Comparison of ENCODE assay signal across 15 cellular contexts in genomic region chr1:153526132-153526543, GRCh38. TPM values are rescaled to one million over a fixed set of nuclear protein-coding genes. Genes with fewer than 3 reads are reported as not detected.
DNase-seq lines count a peak whose midpoint lies in the region; ATAC-seq and TF ChIP-seq lines count a peak whose summit lies in the region.
"Had no signal": no experiment of that assay in that cellular context is flagged by ENCODE, and none has a peak within 500 bp of the region (broad histone marks: within the 10 kb centered on the region; RNA-seq: fewer than 3 reads in every experiment).

No MANE protein-coding gene starts in this region.

- peaks cover 10% of the 10 kb centered on the region for H3K27me3 Mint-ChIP-seq in WTC11 (ENCODE audit: low read depth)
- H3K27me3 Mint-ChIP-seq: activated CD4-positive, alpha-beta memory T cell treated with anti-CD3 and anti-CD28 coated beads, Interleukin-2, amount 10 ng/mL, durations not matched to agents 7 days and 5 days had no signal

- H3K4me3 Mint-ChIP-seq in WTC11, result no peak overlapping the region
- H3K4me3 Mint-ChIP-seq: activated CD4-positive, alpha-beta memory T cell treated with anti-CD3 and anti-CD28 coated beads, Interleukin-2, amount 10 ng/mL, durations not matched to agents 7 days and 5 days; activated naive CD4-positive, alpha-beta T cell treated with anti-CD3 and anti-CD28 coated beads, Interleukin-2, amount 10 ng/mL, durations not matched to agents 7 days and 5 days had no signal

- no peak overlapping the region for H3K27ac Mint-ChIP-seq in WTC11
- H3K27ac Mint-ChIP-seq: activated CD4-positive, alpha-beta memory T cell treated with anti-CD3 and anti-CD28 coated beads, Interleukin-2, amount 10 ng/mL, durations not matched to agents 7 days and 5 days; activated naive CD4-positive, alpha-beta T cell treated with anti-CD3 and anti-CD28 coated beads, Interleukin-2, amount 10 ng/mL, durations not matched to agents 7 days and 5 days had no signal

- H3K36me3 Mint-ChIP-seq in WTC11, result peaks cover 6% of the 10 kb centered on the region
- H3K36me3 Mint-ChIP-seq: activated naive CD4-positive, alpha-beta T cell treated with anti-CD3 and anti-CD28 coated beads, Interleukin-2, amount 10 ng/mL, durations not matched to agents 7 days and 5 days had no signal

- CTCF ChIA-PET in HEK293 (lab: Yijun Ruan, JAX), result interaction anchor here (0.6 to 3.2 kb wide), 7 partner anchors 8 to 176 kb away, joined by 3 to 12 read pairs (median 4); partner anchors contain the start of gene S100A6
- CTCF ChIA-PET in WTC11 (lab: Charles Lee), result interaction anchor here (0.8 to 3.6 kb wide), 6 partner anchors 15 to 171 kb away, joined by 3 to 15 read pairs (median 10); partner anchors contain the start of gene S100A13

- POLR2A ChIA-PET in HEK293 (lab: Yijun Ruan, JAX) (interaction anchor here (1.0 kb wide), 1 partner anchor 40 kb away, joined by 5 read pairs; no protein-coding TSS in a partner anchor), WTC11 (lab: Charles Lee) (interaction anchor here (0.8 kb wide), 1 partner anchor 172 kb away, joined by 3 read pairs; no protein-coding TSS in a partner anchor)

- H3K4me1 Mint-ChIP-seq in WTC11, result peaks cover 25% of the 10 kb centered on the region

- H3K9me3 ChIP-seq in HEK293 (ENCODE audit: control insufficient read depth, insufficient read depth, low read depth, low read length), result no peaks in the 10 kb centered on the region
- H3K9me3 ChIP-seq: heart left ventricle, tibial nerve had no signal

- H3K9me3 Mint-ChIP-seq in WTC11, result peaks cover 8% of the 10 kb centered on the region
- H3K9me3 Mint-ChIP-seq: activated CD4-positive, alpha-beta memory T cell treated with anti-CD3 and anti-CD28 coated beads, Interleukin-2, amount 10 ng/mL, durations not matched to agents 7 days and 5 days; activated naive CD4-positive, alpha-beta T cell treated with anti-CD3 and anti-CD28 coated beads, Interleukin-2, amount 10 ng/mL, durations not matched to agents 7 days and 5 days had no signal

- H3K36me3 ChIP-seq in HEK293 (ENCODE audit: control insufficient read depth in 2 of 2, insufficient read depth in 1 of 2, low read length in 2 of 2), result no peaks in the 10 kb centered on the region
- H3K36me3 ChIP-seq: heart left ventricle had no signal

- TF ChIP-seq CTCF in HEK293 (tag by site-specific recombination; IDR thresholded peaks at IDR 0.05) (no peak), WTC11 (IDR thresholded peaks at IDR 0.05) (no peak)

- H3K27ac ChIP-seq in HEK293 (ENCODE audit: extremely low read depth, low read depth, low read length), result no peak overlapping the region
- H3K27ac ChIP-seq: heart left ventricle, SK-N-MC had no signal

- no peaks in the 10 kb centered on the region; the same call in 1 of the 2 replicates for H3K4me1 ChIP-seq in HEK293 (ENCODE audit: control insufficient read depth, insufficient read depth, low read length)

- peak; percentile 30 for DNase-seq in NCI-H510A treated with DMSO at 0.1 percent for 48 hours (lab: John Stamatoyannopoulos, UW)
- peak; percentile 28 for DNase-seq in dermis blood vessel endothelial cell
- DNase-seq in sciatic nerve (ENCODE audit: low spot score), result peak; percentile 60
- DNase-seq in SIG-M5 (lab: John Stamatoyannopoulos, UW), result no peak
- no peak for DNase-seq in WTC11 (ENCODE audit: low spot score)
- DNase-seq: activated CD4-positive, alpha-beta memory T cell treated with anti-CD3 and anti-CD28 coated beads, Interleukin-2, amount 10 ng/mL, durations not matched to agents 7 days and 5 days; activated naive CD4-positive, alpha-beta T cell treated with anti-CD3 and anti-CD28 coated beads, Interleukin-2, amount 10 ng/mL, durations not matched to agents 7 days and 5 days; NCI-H2081 had no signal

- intact Hi-C loops in sciatic nerve (cut with DNase I), result no loop called here

- no peak overlapping the region for H3K4me3 ChIP-seq in HEK293 (ENCODE audit: low read depth, low read length)
- H3K4me3 ChIP-seq: heart left ventricle, SK-N-MC, tibial nerve had no signal

- peak; percentile 21 for ATAC-seq in sciatic nerve
- ATAC-seq in GM21381 (IDR thresholded peaks at IDR 0.05; ENCODE audit: unreplicated experiment), result no peak
- no peak for ATAC-seq in WTC11
- ATAC-seq in HG03469 (IDR thresholded peaks at IDR 0.05; ENCODE audit: unreplicated experiment), result no peak

TF ChIP-seq in HEK293, 187 proteins besides CTCF, POLR2A, EP300 and RAD21 (continues in another document):
- no peak for TF ChIP-seq ZNF426 (tag by site-specific recombination; IDR thresholded peaks at IDR 0.05)
- no peak for TF ChIP-seq TSHZ1 (tag by site-specific recombination; IDR thresholded peaks at IDR 0.05; ENCODE audit: borderline replicate concordance)
- TF ChIP-seq ZBTB17 (tag by site-specific recombination; IDR thresholded peaks at IDR 0.05), result peak; percentile 72
- TF ChIP-seq GLI4 (tag by site-specific recombination; IDR thresholded peaks at IDR 0.05), result no peak
- no peak for TF ChIP-seq BCL11B (tag by site-specific recombination; IDR thresholded peaks at IDR 0.05; ENCODE audit: low read depth)
- TF ChIP-seq SP7 (tag by site-specific recombination; IDR thresholded peaks at IDR 0.05), result peak; percentile 29; the same call in 1 of the 2 replicates

TF ChIP-seq in WTC11, 78 proteins besides CTCF, POLR2A, EP300 and RAD21:
- TF ChIP-seq MXD4 (CRISPR knock-in tag; IDR thresholded peaks at IDR 0.05; ENCODE audit: borderline replicate concordance), result no peak
- TF ChIP-seq ZSCAN18 (CRISPR knock-in tag; IDR thresholded peaks at IDR 0.05), result no peak
- TF ChIP-seq ERG (CRISPR knock-in tag; IDR thresholded peaks at IDR 0.05), result no peak
TF ChIP-seq in WTC11: peak in this region for 0.

RNA-seq across cellular contexts. Expression of gene S100A6, which starts 9.7 kb away (rescaled TPM):
- total RNA-seq in dermis blood vessel endothelial cell (239 and 342 TPM in 2 replicates), sciatic nerve (1,022 TPM), WTC11 (2021) (19.2 to 32.0 TPM (median 30.8 TPM) in 3 replicates)

RNA-seq across cellular contexts. Expression of gene S100A5, which starts 14.6 kb away (rescaled TPM):
- total RNA-seq in dermis blood vessel endothelial cell, result not detected in 2 replicates
- not detected for total RNA-seq in sciatic nerve
- not detected in 3 replicates for total RNA-seq in WTC11 (2021)
- total RNA-seq: heart left ventricle, mesenteric fat pad, tibial nerve had no signal

RNA-seq across cellular contexts. Expression of gene S100A4, which starts 19.5 kb away (rescaled TPM):
- total RNA-seq in dermis blood vessel endothelial cell, result 7.1 and 22.6 TPM in 2 replicates
- 258 TPM for total RNA-seq in sciatic nerve
- 22.7 to 32.0 TPM (median 31.7 TPM) in 3 replicates for total RNA-seq in WTC11 (2021)

RNA-seq across cellular contexts. Expression of gene S100A3, which starts 22.9 kb away (rescaled TPM):
- total RNA-seq in dermis blood vessel endothelial cell (1.3 and 1.4 TPM in 2 replicates), sciatic nerve (not detected), WTC11 (2021) (0.33 TPM in 1 of 3 replicates, not detected in the others)
- total RNA-seq: activated CD4-positive, alpha-beta memory T cell treated with anti-CD3 and anti-CD28 coated beads, Interleukin-2, amount 10 ng/mL, durations not matched to agents 7 days and 5 days had no signal

RNA-seq across cellular contexts. Expression of gene S100A2, which starts 39.5 kb away (rescaled TPM):
- total RNA-seq in dermis blood vessel endothelial cell (0.51 and 0.98 TPM in 2 replicates), sciatic nerve (3.5 TPM), WTC11 (2021) (0.74 to 1.6 TPM (median 0.80 TPM) in 3 replicates)

Comparison
In these comparisons a context has a peak if more than half of its experiments do, and no peak if none do; other contexts are left out.
1. DNase-seq: peak in NCI-H510A treated with DMSO at 0.1 percent for 48 hours (single experiment), dermis blood vessel endothelial cell (single experiment) and sciatic nerve (single experiment); none in SIG-M5 (single experiment) and WTC11 (single experiment).